In the genomic region with DNA sequence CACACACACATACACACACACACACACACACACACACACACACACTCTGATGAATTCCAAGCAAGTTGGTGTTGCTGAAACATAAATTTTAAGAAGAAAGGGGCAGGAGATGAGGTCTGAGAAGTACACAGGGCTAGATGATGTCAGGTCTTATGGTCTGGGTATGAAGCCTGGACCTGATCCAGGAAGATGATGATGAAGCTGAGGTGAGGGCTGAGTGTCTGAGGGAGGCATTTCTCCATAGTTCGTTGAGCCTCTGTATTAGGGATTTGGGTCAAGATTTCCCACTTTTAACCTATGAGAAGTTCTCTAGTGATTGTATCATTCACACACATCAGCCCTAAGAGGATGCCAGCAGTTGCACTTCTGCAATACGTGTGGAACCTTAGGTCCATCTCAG, we compare ENCODE assay signal across 2 cellular contexts.
TF ChIP-seq lines count a peak whose summit lies in the region.

No MANE protein-coding gene starts in this region.

TF ChIP-seq in HEK293, 187 proteins besides CTCF, POLR2A, EP300 and RAD21:
- TF ChIP-seq, protein P1, sequence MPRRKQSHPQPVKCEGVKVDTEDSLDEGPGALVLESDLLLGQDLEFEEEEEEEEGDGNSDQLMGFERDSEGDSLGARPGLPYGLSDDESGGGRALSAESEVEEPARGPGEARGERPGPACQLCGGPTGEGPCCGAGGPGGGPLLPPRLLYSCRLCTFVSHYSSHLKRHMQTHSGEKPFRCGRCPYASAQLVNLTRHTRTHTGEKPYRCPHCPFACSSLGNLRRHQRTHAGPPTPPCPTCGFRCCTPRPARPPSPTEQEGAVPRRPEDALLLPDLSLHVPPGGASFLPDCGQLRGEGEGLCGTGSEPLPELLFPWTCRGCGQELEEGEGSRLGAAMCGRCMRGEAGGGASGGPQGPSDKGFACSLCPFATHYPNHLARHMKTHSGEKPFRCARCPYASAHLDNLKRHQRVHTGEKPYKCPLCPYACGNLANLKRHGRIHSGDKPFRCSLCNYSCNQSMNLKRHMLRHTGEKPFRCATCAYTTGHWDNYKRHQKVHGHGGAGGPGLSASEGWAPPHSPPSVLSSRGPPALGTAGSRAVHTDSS (tag by site-specific recombination; IDR thresholded peaks at IDR 0.05), result 0 out of 2 replicates have a peak, but pooled peaks have one; percentile 55
- TF ChIP-seq RBAK (tag by site-specific recombination; IDR thresholded peaks at IDR 0.05) (no peak), ZFP3 (tag by site-specific recombination; IDR thresholded peaks at IDR 0.05; ENCODE audit: low read depth) (no peak), ZNF366 (tag by site-specific recombination; conservative IDR thresholded peaks at IDR 0.05) (no peak), GFI1B (tag by site-specific recombination; IDR thresholded peaks at IDR 0.05) (no peak)
- TF ChIP-seq, protein P2, sequence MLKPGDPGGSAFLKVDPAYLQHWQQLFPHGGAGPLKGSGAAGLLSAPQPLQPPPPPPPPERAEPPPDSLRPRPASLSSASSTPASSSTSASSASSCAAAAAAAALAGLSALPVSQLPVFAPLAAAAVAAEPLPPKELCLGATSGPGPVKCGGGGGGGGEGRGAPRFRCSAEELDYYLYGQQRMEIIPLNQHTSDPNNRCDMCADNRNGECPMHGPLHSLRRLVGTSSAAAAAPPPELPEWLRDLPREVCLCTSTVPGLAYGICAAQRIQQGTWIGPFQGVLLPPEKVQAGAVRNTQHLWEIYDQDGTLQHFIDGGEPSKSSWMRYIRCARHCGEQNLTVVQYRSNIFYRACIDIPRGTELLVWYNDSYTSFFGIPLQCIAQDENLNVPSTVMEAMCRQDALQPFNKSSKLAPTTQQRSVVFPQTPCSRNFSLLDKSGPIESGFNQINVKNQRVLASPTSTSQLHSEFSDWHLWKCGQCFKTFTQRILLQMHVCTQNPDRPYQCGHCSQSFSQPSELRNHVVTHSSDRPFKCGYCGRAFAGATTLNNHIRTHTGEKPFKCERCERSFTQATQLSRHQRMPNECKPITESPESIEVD (tag by site-specific recombination; IDR thresholded peaks at IDR 0.05), result no peak
- TF ChIP-seq, protein P3, sequence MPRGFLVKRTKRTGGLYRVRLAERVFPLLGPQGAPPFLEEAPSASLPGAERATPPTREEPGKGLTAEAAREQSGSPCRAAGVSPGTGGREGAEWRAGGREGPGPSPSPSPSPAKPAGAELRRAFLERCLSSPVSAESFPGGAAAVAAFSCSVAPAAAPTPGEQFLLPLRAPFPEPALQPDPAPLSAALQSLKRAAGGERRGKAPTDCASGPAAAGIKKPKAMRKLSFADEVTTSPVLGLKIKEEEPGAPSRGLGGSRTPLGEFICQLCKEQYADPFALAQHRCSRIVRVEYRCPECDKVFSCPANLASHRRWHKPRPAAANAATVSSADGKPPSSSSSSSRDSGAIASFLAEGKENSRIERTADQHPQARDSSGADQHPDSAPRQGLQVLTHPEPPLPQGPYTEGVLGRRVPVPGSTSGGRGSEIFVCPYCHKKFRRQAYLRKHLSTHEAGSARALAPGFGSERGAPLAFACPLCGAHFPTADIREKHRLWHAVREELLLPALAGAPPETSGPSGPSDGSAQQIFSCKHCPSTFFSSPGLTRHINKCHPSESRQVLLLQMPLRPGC (tag by site-specific recombination; IDR thresholded peaks at IDR 0.05), result 0 out of 2 replicates have a peak, but pooled peaks have one; percentile 10
- TF ChIP-seq, protein P4, sequence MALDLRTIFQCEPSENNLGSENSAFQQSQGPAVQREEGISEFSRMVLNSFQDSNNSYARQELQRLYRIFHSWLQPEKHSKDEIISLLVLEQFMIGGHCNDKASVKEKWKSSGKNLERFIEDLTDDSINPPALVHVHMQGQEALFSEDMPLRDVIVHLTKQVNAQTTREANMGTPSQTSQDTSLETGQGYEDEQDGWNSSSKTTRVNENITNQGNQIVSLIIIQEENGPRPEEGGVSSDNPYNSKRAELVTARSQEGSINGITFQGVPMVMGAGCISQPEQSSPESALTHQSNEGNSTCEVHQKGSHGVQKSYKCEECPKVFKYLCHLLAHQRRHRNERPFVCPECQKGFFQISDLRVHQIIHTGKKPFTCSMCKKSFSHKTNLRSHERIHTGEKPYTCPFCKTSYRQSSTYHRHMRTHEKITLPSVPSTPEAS (tag by site-specific recombination; IDR thresholded peaks at IDR 0.05), result peak; percentile 64

TF ChIP-seq in H1, 55 proteins besides CTCF, POLR2A, EP300 and RAD21:
- TF ChIP-seq SP2 (IDR thresholded peaks at IDR 0.05; ENCODE audit: low read length), result no peak
- no peak for TF ChIP-seq JUN (IDR thresholded peaks at IDR 0.05; ENCODE audit: low read depth, low read length)
- TF ChIP-seq CHD1 (IDR thresholded peaks at IDR 0.05; ENCODE audit: low read depth, low read length), result no peak
- no peak for TF ChIP-seq SIRT6 (IDR thresholded peaks at IDR 0.05; ENCODE audit: low read length)
- TF ChIP-seq BRCA1 (IDR thresholded peaks at IDR 0.05; ENCODE audit: low read depth, low read length), result no peak
- TF ChIP-seq TAF1 (IDR thresholded peaks at IDR 0.05; ENCODE audit: low read depth, low read length), result no peak
- no peak for TF ChIP-seq HDAC2 (IDR thresholded peaks at IDR 0.05; ENCODE audit: borderline replicate concordance in 1 of 2, low read depth in 2 of 2, low read length in 2 of 2)
- no peak for TF ChIP-seq BCL11A (IDR thresholded peaks at IDR 0.05; ENCODE audit: low read depth in 2 of 2, low read length in 2 of 2)
- no peak for TF ChIP-seq GTF2F1 (IDR thresholded peaks at IDR 0.05; ENCODE audit: borderline replicate concordance, low read depth, low read length)
- TF ChIP-seq POU5F1 (IDR thresholded peaks at IDR 0.05; ENCODE audit: low read depth, low read length), result no peak
- no peak for TF ChIP-seq PHF8 (conservative IDR thresholded peaks at IDR 0.05; ENCODE audit: low read depth, low read length)
- no peak for TF ChIP-seq EZH2 (IDR thresholded peaks at IDR 0.05; ENCODE audit: low read depth, low read length, severe bottlenecking)
- TF ChIP-seq RNF2 (IDR thresholded peaks at IDR 0.05; ENCODE audit: borderline replicate concordance, low read depth, low read length, missing control alignments, poor library complexity, severe bottlenecking), result no peak
